Comparison of ENCODE assay signal across 9 cellular contexts in the genomic region with DNA sequence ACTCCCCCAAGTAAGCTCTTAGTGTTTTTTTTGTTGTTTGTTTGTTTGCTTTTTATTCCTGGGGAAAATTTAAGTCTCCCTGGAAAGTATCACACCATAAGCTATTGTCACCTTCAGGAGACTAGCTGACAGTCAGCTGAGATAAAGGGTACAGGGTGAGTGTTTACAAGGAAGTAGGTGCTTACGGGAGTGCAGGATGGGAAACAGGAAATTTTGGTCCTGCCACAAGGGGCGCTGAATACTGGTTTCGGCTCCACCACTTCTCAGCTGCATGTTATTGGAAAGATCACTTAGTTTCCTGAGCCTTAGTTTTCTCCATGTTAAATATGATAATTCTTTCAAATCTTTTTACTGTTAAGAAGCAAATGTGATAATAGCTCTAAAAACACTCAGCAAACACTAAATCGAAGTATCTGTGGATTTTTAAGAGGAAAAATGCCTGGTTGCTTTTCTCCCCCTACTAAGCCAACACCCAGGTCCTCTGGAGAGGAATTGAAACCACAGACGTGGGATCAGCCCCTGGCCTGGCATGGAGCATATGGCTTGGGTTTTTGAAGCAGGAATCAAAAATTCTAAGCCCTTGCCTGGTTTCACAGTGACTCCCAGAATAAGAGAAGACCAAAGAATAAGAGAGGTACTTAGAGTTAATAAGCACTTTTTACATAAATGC.
A peak's percentile ranks its signal among the peaks of the same experiment; 100 is the strongest.
DNase-seq lines count a peak whose midpoint lies in the region; ATAC-seq and TF ChIP-seq lines count a peak whose summit lies in the region.
"Had no signal": no experiment of that assay in that cellular context is flagged by ENCODE, and none has a peak within 500 bp of the region (broad histone marks: within the 10 kb centered on the region; RNA-seq: fewer than 3 reads in every experiment).

No MANE protein-coding gene starts in this region.

- in situ Hi-C loops in brain microvascular endothelial cell (cut with HindIII; ENCODE audit: low pct_ligation_motif_present, low sequenced_read_pairs) = no loop called here

- H2AFZ ChIP-seq in OCI-LY1 (ENCODE audit: low read length) = no peak overlapping the region

- H3K27me3 ChIP-seq in HL-60 (ENCODE audit: insufficient read depth, poor library complexity, severe bottlenecking) (no peaks in the 10 kb centered on the region), OCI-LY1 (ENCODE audit: insufficient read depth, low read length) (no peaks in the 10 kb centered on the region), brain microvascular endothelial cell (replicated peaks) (no peaks in the 10 kb centered on the region)

- H3K9ac ChIP-seq in OCI-LY1 (ENCODE audit: low read length) = no peak overlapping the region

- H3K4me1 ChIP-seq in OCI-LY1 (ENCODE audit: insufficient read depth, low read length, severe bottlenecking) = no peaks in the 10 kb centered on the region

- H3K9me2 ChIP-seq in OCI-LY1 (ENCODE audit: low read depth, low read length) = no peaks in the 10 kb centered on the region

- no peaks in the 10 kb centered on the region for H3K9me3 ChIP-seq in OCI-LY1 (ENCODE audit: low read length)

- H3K9me3 Mint-ChIP-seq in type B pancreatic cell = no peaks in the 10 kb centered on the region
- H3K9me3 Mint-ChIP-seq: activated T-cell treated with anti-CD3 and anti-CD28 coated beads, Interleukin-2, amount 50 U/mL, for 4 hours had no signal

- H3K4me1 Mint-ChIP-seq in type B pancreatic cell (ENCODE audit: unreplicated experiment) = peaks cover 18% of the 10 kb centered on the region

- H3K4me3 Mint-ChIP-seq in type B pancreatic cell = no peak overlapping the region
- H3K4me3 Mint-ChIP-seq: activated T-cell treated with anti-CD3 and anti-CD28 coated beads, Interleukin-2, amount 50 U/mL, for 4 hours had no signal

- H3K79me2 ChIP-seq in OCI-LY1 (ENCODE audit: insufficient read depth, low read length) = no peaks in the 10 kb centered on the region

- H3K4me3 ChIP-seq in HL-60 (replicated peaks; ENCODE audit: insufficient read depth, low read length) = no peak overlapping the region
- no peak overlapping the region for H3K4me3 ChIP-seq in OCI-LY1 (ENCODE audit: low read depth, low read length, poor library complexity, severe bottlenecking)
- H3K4me3 ChIP-seq in brain microvascular endothelial cell (ENCODE audit: low read depth, low read length) = no peak overlapping the region

- no peak for ATAC-seq in HG03175 (IDR thresholded peaks at IDR 0.05; ENCODE audit: unreplicated experiment)

- no peaks in the 10 kb centered on the region for H3K27me3 Mint-ChIP-seq in type B pancreatic cell

- H3K36me3 Mint-ChIP-seq in type B pancreatic cell = no peaks in the 10 kb centered on the region

- H4K20me1 ChIP-seq in OCI-LY1 (ENCODE audit: insufficient read depth, low read length) = no peaks in the 10 kb centered on the region

- no peak overlapping the region for H3K4me2 ChIP-seq in OCI-LY1 (ENCODE audit: low read length)

- no peak overlapping the region for H3K27ac Mint-ChIP-seq in type B pancreatic cell

- H3F3A ChIP-seq in OCI-LY1 (ENCODE audit: insufficient read depth, low read length) = no peaks in the 10 kb centered on the region

- H3K36me3 ChIP-seq in OCI-LY1 (ENCODE audit: insufficient read depth, low read length) = no peaks in the 10 kb centered on the region
- H3K36me3 ChIP-seq in brain microvascular endothelial cell (replicated peaks) = no peaks in the 10 kb centered on the region

- H3K27ac ChIP-seq in HL-60 (replicated peaks) = no peak overlapping the region
- H3K27ac ChIP-seq in OCI-LY1 (ENCODE audit: low read depth, low read length, poor library complexity, severe bottlenecking) = no peak overlapping the region
- no peak overlapping the region for H3K27ac ChIP-seq in brain microvascular endothelial cell

- peak; percentile 80 for TF ChIP-seq CTCF in HL-60 (IDR thresholded peaks at IDR 0.05; ENCODE audit: insufficient read depth, low read length)
- TF ChIP-seq CTCF in OCI-LY1 (IDR thresholded peaks at IDR 0.05; ENCODE audit: low read length) = peak; percentile 76
- peak; percentile 91 for TF ChIP-seq CTCF in brain microvascular endothelial cell (IDR thresholded peaks at IDR 0.05; ENCODE audit: low read depth, low read length, missing control alignments)
- TF ChIP-seq CTCF in type B pancreatic cell (conservative IDR thresholded peaks at IDR 0.05) = peak; percentile 80

- peak; percentile 38 for DNase-seq in NCI-H187 treated with DMSO at 0.1 percent for 48 hours (lab: John Stamatoyannopoulos, UW)
- no peak for DNase-seq in NCI-H187 (lab: John Stamatoyannopoulos, UW)
- peak; percentile 28 to 43 for DNase-seq in HL-60 (ENCODE audit: low read depth in 1 of 2, low spot score in 1 of 2)
- peak; percentile 42 for DNase-seq in brain microvascular endothelial cell
- peak; percentile 76 for DNase-seq in islet precursor cell
- no peak for DNase-seq in type B pancreatic cell (ENCODE audit: extremely low spot score, unreplicated experiment)
- DNase-seq: activated T-cell treated with anti-CD3 and anti-CD28 coated beads, Interleukin-2, amount 50 U/mL, for 4 hours had no signal

Comparison
In these comparisons a context has a peak if more than half of its experiments do, and no peak if none do; other contexts are left out.
1. DNase-seq: peak in NCI-H187 treated with DMSO at 0.1 percent for 48 hours (single experiment), HL-60 (2 of 2), brain microvascular endothelial cell (single experiment) and islet precursor cell (single experiment); none in NCI-H187 (0 of 2) and type B pancreatic cell (single experiment).
2. Peak in every context shown above with its lines, with median percentiles within 50 percentile points of each other: CTCF ChIP-seq.